Comparison of ENCODE assay signal across 9 cellular contexts in genomic region chr5:28344803-28345433, GRCh38.
DNase-seq lines count a peak whose midpoint lies in the region; ATAC-seq and TF ChIP-seq lines count a peak whose summit lies in the region.
"Had no signal": no experiment of that assay in that cellular context is flagged by ENCODE, and none has a peak within 500 bp of the region (broad histone marks: within the 10 kb centered on the region; RNA-seq: fewer than 3 reads in every experiment).

No MANE protein-coding gene starts in this region.

- TF ChIP-seq CTCF in GM20000 (IDR thresholded peaks at IDR 0.05; ENCODE audit: extremely low read depth, missing control alignments) (no peak), adrenal gland (IDR thresholded peaks at IDR 0.05) (peak; percentile 20 to 49 (median 36))

- no peaks in the 10 kb centered on the region for H3K4me1 ChIP-seq in adrenal gland (replicated peaks in 1 of 2)
- H3K4me1 ChIP-seq: SJSA1 had no signal

- H3K9me3 ChIP-seq in adrenal gland (replicated peaks in 1 of 3) = no peaks in the 10 kb centered on the region
- H3K9me3 ChIP-seq: SJSA1 had no signal

- no peak overlapping the region for H3K4me3 ChIP-seq in adrenal gland
- H3K4me3 ChIP-seq: SJSA1 had no signal

- TF ChIP-seq POLR2A in adrenal gland (IDR thresholded peaks at IDR 0.05) = no peak

- H3K27me3 ChIP-seq in adrenal gland = no peaks in the 10 kb centered on the region
- H3K27me3 ChIP-seq: SJSA1 had no signal

- intact Hi-C loops in adrenal gland (cut with DNase I) = no loop called here

- no peaks in the 10 kb centered on the region for H3K36me3 ChIP-seq in adrenal gland (replicated peaks in 1 of 2)
- H3K36me3 ChIP-seq: SJSA1 had no signal

- DNase-seq in GM20000 (ENCODE audit: low spot score) = peak; percentile 9
- peak; percentile 59 for DNase-seq in NCI-H1048 (lab: John Stamatoyannopoulos, UW)
- DNase-seq in adrenal gland = peak in 1 of 7 donors; percentile 5
- peak; percentile 54 for DNase-seq in myocyte (ENCODE audit: low read depth)
- DNase-seq in central memory CD4-positive, alpha-beta T cell = no peak

- WGBS in adrenal gland, 4 donors = 51 to 65% (median 65%) methylated on average over 5 of the region's 5 CpGs

- H3K27ac ChIP-seq in adrenal gland = no peak overlapping the region
- H3K27ac ChIP-seq: SJSA1 had no signal

- ATAC-seq in GM21381 (IDR thresholded peaks at IDR 0.05; ENCODE audit: unreplicated experiment) = no peak
- no peak for ATAC-seq in GM19035 (IDR thresholded peaks at IDR 0.05; ENCODE audit: unreplicated experiment)
- ATAC-seq in HG03196 (IDR thresholded peaks at IDR 0.05; ENCODE audit: unreplicated experiment) = no peak
